In the genomic region with DNA sequence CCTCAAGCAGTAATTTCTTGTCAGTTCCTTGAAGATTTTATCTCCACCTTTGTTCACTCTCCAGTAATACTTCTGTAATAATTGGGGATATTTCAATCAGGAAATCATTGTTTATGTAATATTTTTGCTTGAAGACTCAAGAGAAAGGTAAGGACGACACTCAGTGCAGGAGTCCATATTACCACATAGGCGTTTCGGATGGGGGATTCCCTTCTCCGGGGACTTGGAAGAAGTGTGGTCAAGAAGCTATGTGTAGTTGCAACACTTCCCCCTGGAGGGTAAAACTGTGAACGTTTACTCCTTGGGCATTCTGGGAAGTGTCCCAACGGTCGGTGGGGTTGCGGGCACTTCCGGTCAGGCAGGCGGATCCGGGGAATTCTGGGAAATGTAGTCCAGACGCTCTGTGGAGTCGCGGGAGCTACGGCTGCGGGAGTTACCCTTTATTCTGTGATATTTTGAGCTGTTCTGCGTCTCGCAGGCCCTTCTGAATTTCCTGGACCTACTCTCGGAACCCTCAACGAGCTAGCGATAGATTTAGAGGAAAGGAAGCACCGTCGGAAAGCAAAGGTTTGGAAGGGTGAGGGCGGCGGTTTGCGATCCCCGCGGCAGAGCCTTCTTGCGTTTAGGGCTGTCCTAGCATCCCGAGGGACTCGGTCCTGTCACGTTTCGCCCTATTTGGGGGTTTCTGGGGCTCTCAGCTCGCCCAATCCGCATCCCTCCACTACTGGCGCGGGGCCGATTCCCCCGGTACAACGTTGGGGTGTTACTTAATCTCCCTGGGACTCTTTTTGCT, we compare ENCODE assay signal across 8 cellular contexts. TPM values are rescaled to one million over a fixed set of nuclear protein-coding genes. Genes with fewer than 3 reads are reported as not detected.
DNase-seq lines count a peak whose midpoint lies in the region; ATAC-seq and TF ChIP-seq lines count a peak whose summit lies in the region.

TSS of gene ZNF221 (plus strand) at position 395 of the 793 bp plus-strand sequence. CDS start 11,499 bp downstream, outside the sequence.

- peaks cover 0 to 9% (median 0%) of the 10 kb centered on the region in 3 donors for H3K27me3 ChIP-seq in stomach

- H3K27ac ChIP-seq in stomach = peak within 1 kb of the TSS; percentile 42 to 75 (median 51)

- H3K4me1 ChIP-seq in stomach = peaks cover 0 to 7% (median 2%) of the 10 kb centered on the region in 4 donors

- 0 to 2% (median 1%) methylated on average over 31 to 40 of the region's 40 CpGs for WGBS in stomach, 5 donors

- TF ChIP-seq CTCF in foreskin fibroblast (IDR thresholded peaks at IDR 0.05; ENCODE audit: low read depth, low read length) = peak; percentile 30
- peak; percentile 46 for TF ChIP-seq CTCF in nephron progenitor cell (IDR thresholded peaks at IDR 0.05)
- peak in 4 of 7 experiments; percentile 22 to 49 (median 34) for TF ChIP-seq CTCF in stomach (IDR thresholded peaks at IDR 0.05)

- H3K4me1 Mint-ChIP-seq in nephron progenitor cell = peaks cover 5% of the 10 kb centered on the region

- intact Hi-C loops in stomach (cut with DNase I; ENCODE audit: low total_unique reads) = no loop called here

- peak within 1 kb of the TSS; percentile 99 for H3K4me3 Mint-ChIP-seq in nephron progenitor cell

- H3K4me3 ChIP-seq in foreskin fibroblast (ENCODE audit: low read depth in 1 of 2, low read length in 2 of 2) (peak within 1 kb of the TSS; percentile 91 to 96), stomach (peak within 1 kb of the TSS; percentile 57 to 79 (median 64))

- TF ChIP-seq POLR2A in stomach (IDR thresholded peaks at IDR 0.05) = no peak

- no peak for TF ChIP-seq EP300 in stomach (IDR thresholded peaks at IDR 0.05)

- H3K36me3 ChIP-seq in stomach = peaks cover 0 to 20% (median 12%) of the 10 kb centered on the region in 4 donors

- ATAC-seq in GM21619 (IDR thresholded peaks at IDR 0.05; ENCODE audit: unreplicated experiment) = peak; percentile 90

- H3K9me3 ChIP-seq in stomach = peaks cover 11 to 78% (median 49%) of the 10 kb centered on the region in 4 donors

- DNase-seq in DMS53 treated with DMSO at 0.1 percent for 48 hours (lab: John Stamatoyannopoulos, UW; ENCODE audit: unreplicated experiment) = peak; percentile 91
- peak; percentile 86 for DNase-seq in KG1 (lab: John Stamatoyannopoulos, UW)
- DNase-seq in RKO (ENCODE audit: low spot score) = peak; percentile 92
- DNase-seq in activated effector memory CD4-positive, alpha-beta T cell treated with anti-CD3 and anti-CD28 coated beads, Interleukin-2, amount 50 U/mL, for 16 hours = peak; percentile 80
- DNase-seq in foreskin fibroblast = peak; percentile 97 to 99
- DNase-seq in nephron progenitor cell = peak; percentile 82
- DNase-seq in stomach = peak; percentile 90

- H3K36me3 Mint-ChIP-seq in nephron progenitor cell (ENCODE audit: low read depth) = peaks cover 58% of the 10 kb centered on the region

- peaks cover 96% of the 10 kb centered on the region for H3K9me3 Mint-ChIP-seq in nephron progenitor cell

- H3K27ac Mint-ChIP-seq in nephron progenitor cell = peak within 1 kb of the TSS; percentile 88

- H3K27me3 Mint-ChIP-seq in nephron progenitor cell (ENCODE audit: low read depth, poor library complexity) = peaks cover 47% of the 10 kb centered on the region

RNA-seq across cellular contexts. Expression of gene ZNF221, which starts in this region (rescaled TPM):
- 10 to 100 TPM in 1 of 5 donors, 1 to 10 TPM in 3, not detected in 1; 1.4 to 12.1 (median 7.0) TPM for total RNA-seq in stomach
- polyA plus RNA-seq in stomach = under 1 TPM; 0.31 to 0.76 (median 0.40) TPM

Comparison
In these comparisons a context has a peak if more than half of its experiments do, and no peak if none do; other contexts are left out.
1. Peak in every context shown above with its lines: DNase-seq, ATAC-seq, H3K4me3 ChIP-seq and H3K27ac ChIP-seq.